In genomic region chr14:68393178-68393763, GRCh38 we compare ENCODE assay signal across 17 cellular contexts.
A peak's percentile ranks its signal among the peaks of the same experiment; 100 is the strongest.
DNase-seq lines count a peak whose midpoint lies in the region; ATAC-seq, FAIRE-seq and TF ChIP-seq lines count a peak whose summit lies in the region.
"Had no signal": no experiment of that assay in that cellular context is flagged by ENCODE, and none has a peak within 500 bp of the region (broad histone marks: within the 10 kb centered on the region; RNA-seq: fewer than 3 reads in every experiment).

No MANE protein-coding gene starts in this region.

- no peak overlapping the region; the same call in 1 of the 2 replicates for H3K9ac ChIP-seq in KMS-11

- no peak overlapping the region; the same call in 1 of the 2 replicates for H2AFZ ChIP-seq in KMS-11 (ENCODE audit: low read depth)

- H3K36me3 ChIP-seq in KMS-11 (ENCODE audit: insufficient read depth): no peaks in the 10 kb centered on the region
- H3K36me3 ChIP-seq: adrenal gland, SJCRH30 had no signal

- H3K27ac ChIP-seq in KMS-11 (peak overlapping the region; percentile 18; the same call in 1 of the 2 replicates), cingulate gyrus (ENCODE audit: low read depth, low read length) (peak overlapping the region; percentile 69), substantia nigra (ENCODE audit: low read depth, low read length, poor library complexity, severe bottlenecking) (peak overlapping the region; percentile 58)
- H3K27ac ChIP-seq: SJCRH30 had no signal

- ATAC-seq in HG02798 (IDR thresholded peaks at IDR 0.05; ENCODE audit: poor library complexity, unreplicated experiment): no peak

- H3K27me3 ChIP-seq in KMS-11 (ENCODE audit: insufficient read depth, low read depth): no peaks in the 10 kb centered on the region
- H3K27me3 ChIP-seq: adrenal gland, SJCRH30 had no signal

- peaks cover 43% of the 10 kb centered on the region for H3K4me1 ChIP-seq in KMS-11 (ENCODE audit: low read depth, poor library complexity, severe bottlenecking)

- no peak for FAIRE-seq in GM19239 (lab: Jason Lieb, UNC)

- no peaks in the 10 kb centered on the region for H3K9me3 Mint-ChIP-seq in nephron
- H3K9me3 Mint-ChIP-seq: CD4-positive, alpha-beta T cell; HFFc6 had no signal

- peak overlapping the region; percentile 38 for H3K4me2 ChIP-seq in KMS-11

- H3K36me3 Mint-ChIP-seq in nephron (ENCODE audit: low read depth): no peaks in the 10 kb centered on the region

- peaks cover 90% of the 10 kb centered on the region for H3K4me1 Mint-ChIP-seq in nephron

- peak overlapping the region in 1 of 3 experiments; percentile 34 for H3K4me3 Mint-ChIP-seq in nephron
- H3K4me3 Mint-ChIP-seq: CD4-positive, alpha-beta T cell; HFFc6 had no signal

- no peaks in the 10 kb centered on the region for H4K20me1 ChIP-seq in KMS-11 (ENCODE audit: insufficient read depth)

- H3K79me2 ChIP-seq in KMS-11 (ENCODE audit: insufficient read depth, low read depth): no peaks in the 10 kb centered on the region

- no peaks in the 10 kb centered on the region for H3K27me3 Mint-ChIP-seq in nephron (ENCODE audit: low read depth)
- H3K27me3 Mint-ChIP-seq: CD4-positive, alpha-beta T cell had no signal

- no peak overlapping the region for H3K4me3 ChIP-seq in KMS-11 (IDR thresholded peaks at IDR 0.05; ENCODE audit: insufficient read depth, low read depth, low read length)
- H3K4me3 ChIP-seq: adrenal gland, SJCRH30 had no signal

- TF ChIP-seq CTCF in KMS-11 (conservative IDR thresholded peaks at IDR 0.05; ENCODE audit: low read depth, low read length) (no peak), nephron (IDR thresholded peaks at IDR 0.05; ENCODE audit: unreplicated experiment in 3 of 3) (no peak)

- DNase-seq in substantia nigra (lab: John Stamatoyannopoulos, UW) (no peak), NCI-H2107 (lab: John Stamatoyannopoulos, UW) (no peak), GM19239 (ENCODE audit: insufficient read length, low spot score) (no peak)
- DNase-seq in activated CD4-positive, CD25-positive, alpha-beta regulatory T cell treated with anti-CD3 and anti-CD28 coated beads, Interleukin-2, amount 50 U/mL, for 72 hours: no peak
- DNase-seq: activated CD8-positive, alpha-beta memory T cell treated with anti-CD3 and anti-CD28 coated beads, Interleukin-2, amount 50 U/mL, for 48 hours; CD4-positive, alpha-beta T cell; effector CD8-positive, alpha-beta T cell; GF-D8; HFFc6; NCI-H1436 treated with DMSO at 0.1 percent for 48 hours; NCI-H748 treated with DMSO at 0.1 percent for 48 hours; SJCRH30 had no signal

- peak overlapping the region; percentile 97 to 98 (median 97) for H3K27ac Mint-ChIP-seq in nephron
- H3K27ac Mint-ChIP-seq: CD4-positive, alpha-beta T cell; HFFc6 had no signal

Comparison
In these comparisons a context has a peak if more than half of its experiments do, and no peak if none do; other contexts are left out.
1. H3K27ac ChIP-seq: peak in every context shown above with its lines; median percentile 69 in cingulate gyrus; 58 in substantia nigra; 18 in KMS-11.